8 cellular contexts compared by ENCODE assay signal in genomic region chr7:114922151-114922651, GRCh38. TPM values are rescaled to one million over a fixed set of nuclear protein-coding genes. Genes with fewer than 3 reads are reported as not detected.
A peak's percentile ranks its signal among the peaks of the same experiment; 100 is the strongest.
DNase-seq lines count a peak whose midpoint lies in the region; ATAC-seq and TF ChIP-seq lines count a peak whose summit lies in the region.

No MANE protein-coding gene starts in this region.

- H3K4me1 ChIP-seq in neuron (ENCODE audit: insufficient read depth, low read length) (peaks cover 10% of the 10 kb centered on the region), thymus (ENCODE audit: control insufficient read depth, insufficient read depth, low read length) (peaks cover 5% of the 10 kb centered on the region)

- H3K27ac ChIP-seq in thymus (ENCODE audit: low read depth): peak overlapping the region; percentile 87

- 1% methylated on average over 48 of the region's 48 CpGs for WGBS in thymus

- ATAC-seq in GM18498 (IDR thresholded peaks at IDR 0.05; ENCODE audit: unreplicated experiment) (peak; percentile 46), HG02610 (IDR thresholded peaks at IDR 0.05; ENCODE audit: unreplicated experiment) (peak; percentile 34)

- peak overlapping the region; percentile 99 for H2AFZ ChIP-seq in neuron (ENCODE audit: low read depth, low read length)

- H3K9me3 ChIP-seq in neuron (ENCODE audit: low read length) (no peaks in the 10 kb centered on the region), thymus (ENCODE audit: control insufficient read depth) (no peaks in the 10 kb centered on the region)

- no peak for TF ChIP-seq CTCF in fibroblast of pulmonary artery (IDR thresholded peaks at IDR 0.05; ENCODE audit: low read length, missing control alignments)

- H3K4me3 ChIP-seq in fibroblast of pulmonary artery (replicated peaks; ENCODE audit: low read depth, low read length): peak overlapping the region; percentile 77
- H3K4me3 ChIP-seq in neuron (ENCODE audit: low read length): peak overlapping the region; percentile 54
- peak overlapping the region; percentile 80 for H3K4me3 ChIP-seq in thymus (ENCODE audit: low read length)

- DNase-seq in NCI-H345 (lab: John Stamatoyannopoulos, UW): peak; percentile 53
- DNase-seq in activated T-helper 1 cell treated with Interleukin-2 at 50 U/mL for 16 hours (ENCODE audit: low read depth): peak; percentile 50
- DNase-seq in fibroblast of pulmonary artery (ENCODE audit: low read depth): peak; percentile 66
- DNase-seq in OCI-M1 (lab: John Stamatoyannopoulos, UW): no peak

- H3K36me3 ChIP-seq in neuron (ENCODE audit: insufficient read depth, low read length) (no peaks in the 10 kb centered on the region), thymus (ENCODE audit: control insufficient read depth, insufficient read depth) (no peaks in the 10 kb centered on the region)

- H3K27me3 ChIP-seq in neuron (ENCODE audit: insufficient read depth, low read length): no peaks in the 10 kb centered on the region
- H3K27me3 ChIP-seq in thymus (ENCODE audit: control insufficient read depth, insufficient read depth): no peaks in the 10 kb centered on the region

RNA-seq across cellular contexts. Expression of gene MDFIC, which starts 0.3 kb away (rescaled TPM):
- 15.0 TPM for polyA plus RNA-seq in thymus
